Comparison of ENCODE assay signal across 12 cellular contexts in genomic region chr1:67711850-67712202, GRCh38. TPM values are rescaled to one million over a fixed set of nuclear protein-coding genes. Genes with fewer than 3 reads are reported as not detected.
DNase-seq lines count a peak whose midpoint lies in the region; ATAC-seq, FAIRE-seq and TF ChIP-seq lines count a peak whose summit lies in the region.
"Had no signal": no experiment of that assay in that cellular context is flagged by ENCODE, and none has a peak within 500 bp of the region (broad histone marks: within the 10 kb centered on the region; RNA-seq: fewer than 3 reads in every experiment).

No MANE protein-coding gene starts in this region.

- H3K36me3 ChIP-seq in pancreas, result no peaks in the 10 kb centered on the region
- H3K36me3 ChIP-seq in effector memory CD4-positive, alpha-beta T cell (ENCODE audit: control insufficient read depth, insufficient read depth, low read length), result no peaks in the 10 kb centered on the region

- no peak overlapping the region for H3K4me3 ChIP-seq in pancreas
- H3K4me3 ChIP-seq in effector memory CD4-positive, alpha-beta T cell (ENCODE audit: insufficient read depth, low read depth, low read length, poor library complexity, severe bottlenecking), result no peak overlapping the region

- no peak overlapping the region for H3K27ac ChIP-seq in pancreas
- no peak overlapping the region for H3K27ac ChIP-seq in effector memory CD4-positive, alpha-beta T cell (ENCODE audit: insufficient read depth, low read length, poor library complexity, severe bottlenecking)

- H3K9me3 ChIP-seq in pancreas, result no peaks in the 10 kb centered on the region
- H3K9me3 ChIP-seq in effector memory CD4-positive, alpha-beta T cell (ENCODE audit: control insufficient read depth, low read length), result no peaks in the 10 kb centered on the region

- intact Hi-C loops in pancreas (cut with DNase I), result no loop called here

- TF ChIP-seq CTCF in pancreas (IDR thresholded peaks at IDR 0.05), result no peak

- FAIRE-seq in pancreas (lab: Jason Lieb, UNC), result no peak

- no peaks in the 10 kb centered on the region for H3K27me3 ChIP-seq in pancreas
- H3K27me3 ChIP-seq in effector memory CD4-positive, alpha-beta T cell (replicated peaks; ENCODE audit: control insufficient read depth, insufficient read depth, low read length, poor library complexity, severe bottlenecking), result no peaks in the 10 kb centered on the region

- 21 to 22% methylated on average over 2 of the region's 2 CpGs for WGBS in pancreas, 2 donors

- peak; percentile 54 for ATAC-seq in GM18511 (IDR thresholded peaks at IDR 0.05; ENCODE audit: unreplicated experiment)
- peak; percentile 78 for ATAC-seq in HG03025 (IDR thresholded peaks at IDR 0.05; ENCODE audit: low FRiP score, unreplicated experiment)
- ATAC-seq in pancreas, result peak in 3 of 4 donors; percentile 18 to 44 (median 23)
- ATAC-seq in GM21360 (IDR thresholded peaks at IDR 0.05; ENCODE audit: unreplicated experiment), result no peak
- ATAC-seq in HG03442 (IDR thresholded peaks at IDR 0.05; ENCODE audit: unreplicated experiment), result no peak
- ATAC-seq: naive thymus-derived CD8-positive, alpha-beta T cell had no signal

- H3K4me1 ChIP-seq in pancreas, result peaks cover 10 to 17% (median 16%) of the 10 kb centered on the region in 3 donors
- H3K4me1 ChIP-seq in effector memory CD4-positive, alpha-beta T cell (ENCODE audit: control insufficient read depth, insufficient read depth, low read length, poor library complexity, severe bottlenecking), result no peaks in the 10 kb centered on the region

- DNase-seq in RPMI8226 (peak; percentile 72), pancreas (no peak)
- no peak for DNase-seq in effector memory CD4-positive, alpha-beta T cell
- DNase-seq: activated CD4-positive, alpha-beta memory T cell treated with anti-CD3 and anti-CD28 coated beads, Interleukin-2, amount 10 ng/mL, durations not matched to agents 7 days and 5 days; H7; naive thymus-derived CD8-positive, alpha-beta T cell; substantia nigra; T1000 had no signal

RNA-seq across cellular contexts. Expression of gene GADD45A, which starts 26.8 kb away (rescaled TPM):
- 10 to 100 TPM in 5 of 6 donors, 1 to 10 TPM in 1; 7.9 to 16.9 (median 12.7) TPM for total RNA-seq in pancreas
- 10 to 100 TPM; 16.1 to 17.3 TPM for polyA plus RNA-seq in pancreas

Comparison
In these comparisons a context has a peak if more than half of its experiments do, and no peak if none do; other contexts are left out.
1. ATAC-seq: peak in GM18511 (single experiment), HG03025 (single experiment) and pancreas (3 of 4); none in GM21360 (single experiment) and HG03442 (single experiment).